ENCODE assay signal across 15 cellular contexts in genomic region chrX:97704881-97705280, GRCh38.
"Had no signal": no experiment of that assay in that cellular context is flagged by ENCODE, and none has a peak within 500 bp of the region (broad histone marks: within the 10 kb centered on the region; RNA-seq: fewer than 3 reads in every experiment).

No MANE protein-coding gene starts in this region.

- DNase-seq: cortex of kidney; effector CD8-positive, alpha-beta T cell; heart left ventricle; hippocampal formation; mesendoderm; naive thymus-derived CD4-positive, alpha-beta T cell; nephron progenitor cell; psoas muscle; retina; right lobe of liver; stimulated activated CD4-positive, alpha-beta T cell treated with anti-CD3 and anti-CD28 coated beads, Interleukin-2, amount 100 ng/mL, for 24 hours; stimulated activated naive CD4-positive, alpha-beta T cell; stomach; substantia nigra had no signal

- ATAC-seq: esophagus mucosa; heart left ventricle; naive thymus-derived CD4-positive, alpha-beta T cell; psoas muscle; right lobe of liver had no signal
